Comparison of ENCODE assay signal across 1 cellular context in genomic region chr9:129664664-129665007, GRCh38.
TF ChIP-seq lines count a peak whose summit lies in the region.

No MANE protein-coding gene starts in this region.

TF ChIP-seq in HCT116, 20 proteins besides CTCF, POLR2A, EP300 and RAD21 (continued from another document):
- no peak for TF ChIP-seq ZBTB33 (IDR thresholded peaks at IDR 0.05; ENCODE audit: extremely low read depth, insufficient replicate concordance, low read length)
